In genomic region chr4:2058264-2059033, GRCh38 we compare ENCODE assay signal across 9 cellular contexts. TPM values are rescaled to one million over a fixed set of nuclear protein-coding genes. Genes with fewer than 3 reads are reported as not detected.
DNase-seq lines count a peak whose midpoint lies in the region; ATAC-seq, FAIRE-seq and TF ChIP-seq lines count a peak whose summit lies in the region.
"Had no signal": no experiment of that assay in that cellular context is flagged by ENCODE, and none has a peak within 500 bp of the region (broad histone marks: within the 10 kb centered on the region; RNA-seq: fewer than 3 reads in every experiment).

No MANE protein-coding gene starts in this region.

- DNase-seq in D721Med (ENCODE audit: insufficient read length, low spot score) (peak; percentile 89), NCI-H128 (lab: John Stamatoyannopoulos, UW; ENCODE audit: unreplicated experiment) (peak; percentile 2), ovary (peak in 2 of 5 donors; percentile 30 to 41), middle frontal gyrus (ENCODE audit: extremely low spot score, low spot score) (no peak), DMS79 (lab: John Stamatoyannopoulos, UW) (no peak), KG1 (lab: John Stamatoyannopoulos, UW) (no peak)
- DNase-seq in effector memory CD8-positive, alpha-beta T cell, result no peak

- intact Hi-C loops in ovary (cut with DNase I), result no loop called here

- TF ChIP-seq EP300 in ovary (IDR thresholded peaks at IDR 0.05), result no peak

- no peak overlapping the region for H3K27ac ChIP-seq in ovary
- H3K27ac ChIP-seq: parathyroid adenoma had no signal

- peaks cover 2% of the 10 kb centered on the region for H3K4me1 ChIP-seq in ovary (ENCODE audit: insufficient read depth)
- H3K4me1 ChIP-seq: parathyroid adenoma had no signal

- H3K27me3 Mint-ChIP-seq in effector memory CD8-positive, alpha-beta T cell, result peaks cover 39 to 48% of the 10 kb centered on the region in 2 donors

- H3K36me3 Mint-ChIP-seq in effector memory CD8-positive, alpha-beta T cell (ENCODE audit: insufficient read depth), result no peaks in the 10 kb centered on the region

- H3K4me1 Mint-ChIP-seq in effector memory CD8-positive, alpha-beta T cell (ENCODE audit: low read depth in 2 of 2), result no peaks in the 10 kb centered on the region

- H3K36me3 ChIP-seq in ovary, result no peaks in the 10 kb centered on the region

- 1 to 3% (median 2%) methylated on average over 11 to 90 of the region's 91 CpGs for WGBS in ovary, 3 donors

- H3K27me3 ChIP-seq in ovary, result peaks cover 2% of the 10 kb centered on the region

- H3K27ac Mint-ChIP-seq in effector memory CD8-positive, alpha-beta T cell, result no peak overlapping the region

- TF ChIP-seq POLR2A in ovary (IDR thresholded peaks at IDR 0.05), result no peak

- no peaks in the 10 kb centered on the region for H3K9me3 ChIP-seq in ovary

- peak; percentile 27 for ATAC-seq in effector memory CD8-positive, alpha-beta T cell (replicated peaks)
- ATAC-seq in HG02885 (IDR thresholded peaks at IDR 0.05; ENCODE audit: poor library complexity, unreplicated experiment), result no peak

- peak overlapping the region; percentile 27 for H3K4me3 ChIP-seq in ovary

- FAIRE-seq in D721Med (lab: Jason Lieb, UNC), result no peak

- no peaks in the 10 kb centered on the region for H3K9me3 Mint-ChIP-seq in effector memory CD8-positive, alpha-beta T cell

- TF ChIP-seq CTCF in D721Med (IDR thresholded peaks at IDR 0.05; ENCODE audit: insufficient read depth, missing control alignments) (no peak), ovary (IDR thresholded peaks at IDR 0.05) (no peak)

- H3K4me3 Mint-ChIP-seq in effector memory CD8-positive, alpha-beta T cell, result no peak overlapping the region

RNA-seq across cellular contexts. Expression of gene NAT8L, which starts 0.7 kb away (rescaled TPM):
- total RNA-seq in ovary, result 1 to 10 TPM in 4 of 7 donors, under 1 TPM in 3; 0.24 to 4.1 (median 1.3) TPM
- 1 to 10 TPM in 1 of 2 donors, under 1 TPM in 1; 0.80 to 1.7 TPM for polyA plus RNA-seq in ovary

RNA-seq across cellular contexts. Expression of gene NELFA, which starts 49.7 kb away (rescaled TPM):
- 10 to 100 TPM; 22.7 to 42.8 (median 32.6) TPM for total RNA-seq in ovary
- 10 to 100 TPM; 12.5 to 30.8 TPM for polyA plus RNA-seq in ovary

Comparison
In these comparisons a context has a peak if more than half of its experiments do, and no peak if none do; other contexts are left out.
1. DNase-seq: peak in D721Med (single experiment) and NCI-H128 (single experiment); none in effector memory CD8-positive, alpha-beta T cell (0 of 3), middle frontal gyrus (single experiment), DMS79 (single experiment) and KG1 (single experiment).